ENCODE assay signal across 8 cellular contexts in the genomic region with DNA sequence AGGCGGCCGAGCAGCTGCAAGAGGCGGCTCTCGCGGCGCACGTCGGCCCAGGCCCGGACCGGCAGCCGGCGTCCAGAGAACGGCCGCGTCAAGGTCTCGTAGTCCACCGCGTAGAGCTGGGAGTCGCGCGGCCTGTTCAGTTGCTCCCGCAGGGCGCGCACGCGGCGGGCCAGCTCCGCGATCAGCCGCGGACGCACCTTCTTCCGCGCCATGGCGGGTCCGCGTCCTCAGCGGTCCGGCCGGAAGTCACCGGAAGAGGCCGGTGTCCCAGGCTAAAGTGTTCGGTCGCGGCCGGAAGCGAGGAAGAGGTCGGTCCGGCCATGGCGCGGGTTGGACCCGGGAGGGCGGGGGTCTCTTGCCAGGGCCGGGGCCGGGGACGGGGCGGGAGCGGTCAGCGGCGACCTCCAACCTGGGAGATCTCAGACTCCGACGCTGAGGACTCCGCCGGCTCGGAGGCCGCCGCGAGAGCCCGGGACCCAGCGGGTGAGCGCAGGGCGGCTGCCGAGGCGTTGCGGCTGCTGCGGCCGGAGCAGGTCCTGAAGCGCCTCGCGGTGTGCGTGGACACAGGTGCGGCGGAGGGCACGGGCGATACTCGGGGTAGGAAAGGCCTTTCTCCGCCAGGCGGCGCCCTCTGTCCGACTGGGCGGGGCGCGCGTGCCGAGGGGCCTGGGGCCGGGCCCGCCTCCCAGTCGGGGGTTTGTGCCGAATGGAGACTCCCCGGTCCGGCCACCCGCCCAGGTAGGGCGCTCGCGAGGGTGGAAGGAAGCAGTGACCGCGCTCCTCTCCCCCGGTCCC. TPM values are rescaled to one million over a fixed set of nuclear protein-coding genes. Genes with fewer than 3 reads are reported as not detected.
DNase-seq lines count a peak whose midpoint lies in the region; ATAC-seq and TF ChIP-seq lines count a peak whose summit lies in the region.

A gene (minus strand): TSS at position 227 of the 795 bp plus-strand sequence. CDS start 15 bp downstream, at position 212.

- CTCF ChIA-PET in activated naive CD4-positive, alpha-beta T cell treated with anti-CD3 and anti-CD28 coated beads, Interleukin-2, amount 10 ng/mL, durations not matched to agents 7 days and 5 days (lab: Charles Lee), result interaction anchor here (0.8 to 1.4 kb wide), 3 partner anchors 9 to 178 kb away, joined by 3 to 9 read pairs (median 5); a partner anchor contains a TSS

- H4K20me1 ChIP-seq in MM.1S (ENCODE audit: insufficient read depth, low read length), result no peaks in the 10 kb centered on the region

- H3K36me3 Mint-ChIP-seq in activated naive CD4-positive, alpha-beta T cell treated with anti-CD3 and anti-CD28 coated beads, Interleukin-2, amount 10 ng/mL, durations not matched to agents 7 days and 5 days, result peaks cover 8% of the 10 kb centered on the region

- H3F3A ChIP-seq in MM.1S (ENCODE audit: insufficient read depth, low read length), result peaks cover 13% of the 10 kb centered on the region

- TF ChIP-seq EP300 in suprapubic skin (IDR thresholded peaks at IDR 0.05), result no peak

- H3K9me3 ChIP-seq in MM.1S (replicated peaks; ENCODE audit: insufficient read depth, low read length) (no peaks in the 10 kb centered on the region), suprapubic skin (no peaks in the 10 kb centered on the region)

- H3K9me2 ChIP-seq in MM.1S (replicated peaks; ENCODE audit: insufficient read depth, low read length), result no peaks in the 10 kb centered on the region

- H3K27me3 Mint-ChIP-seq in activated naive CD4-positive, alpha-beta T cell treated with anti-CD3 and anti-CD28 coated beads, Interleukin-2, amount 10 ng/mL, durations not matched to agents 7 days and 5 days, result no peaks in the 10 kb centered on the region

- TF ChIP-seq CTCF in MM.1S (IDR thresholded peaks at IDR 0.05; ENCODE audit: low read length) (peak; percentile 75), omental fat pad (IDR thresholded peaks at IDR 0.05) (peak in 1 of 3 donors; percentile 68), suprapubic skin (IDR thresholded peaks at IDR 0.05) (peak; percentile 62 to 83)

- H3K27me3 ChIP-seq in MM.1S (replicated peaks; ENCODE audit: insufficient read depth, low read length) (no peaks in the 10 kb centered on the region), suprapubic skin (no peaks in the 10 kb centered on the region)

- no peak for TF ChIP-seq POLR2A in suprapubic skin (IDR thresholded peaks at IDR 0.05)

- peaks cover 45% of the 10 kb centered on the region for H3K79me2 ChIP-seq in MM.1S (ENCODE audit: low read length)

- H3K4me3 ChIP-seq in MM.1S (ENCODE audit: low read length) (peak within 1 kb of the TSS; percentile 96), suprapubic skin (peak within 1 kb of the TSS; percentile 92)

- peak within 1 kb of the TSS; percentile 98 for H3K9ac ChIP-seq in MM.1S (ENCODE audit: low read length)

- no peaks in the 10 kb centered on the region for H3K9me3 Mint-ChIP-seq in activated naive CD4-positive, alpha-beta T cell treated with anti-CD3 and anti-CD28 coated beads, Interleukin-2, amount 10 ng/mL, durations not matched to agents 7 days and 5 days

- H3K36me3 ChIP-seq in MM.1S (replicated peaks; ENCODE audit: insufficient read depth, low read length) (no peaks in the 10 kb centered on the region), suprapubic skin (peaks cover 37% of the 10 kb centered on the region)

- ATAC-seq in GM21717 (IDR thresholded peaks at IDR 0.05; ENCODE audit: unreplicated experiment) (peak; percentile 41), omental fat pad (ENCODE audit: low FRiP score) (peak; percentile 74)

- H3K4me3 Mint-ChIP-seq in activated naive CD4-positive, alpha-beta T cell treated with anti-CD3 and anti-CD28 coated beads, Interleukin-2, amount 10 ng/mL, durations not matched to agents 7 days and 5 days, result peak within 1 kb of the TSS; percentile 96

- 2% methylated on average over 37 of the region's 108 CpGs for WGBS in suprapubic skin

- H3K27ac Mint-ChIP-seq in activated naive CD4-positive, alpha-beta T cell treated with anti-CD3 and anti-CD28 coated beads, Interleukin-2, amount 10 ng/mL, durations not matched to agents 7 days and 5 days, result peak within 1 kb of the TSS; percentile 97

- H3K27ac ChIP-seq in MM.1S (ENCODE audit: low read length), result peak within 1 kb of the TSS; percentile 90
- H3K27ac ChIP-seq in suprapubic skin, result peak within 1 kb of the TSS; percentile 94

- DNase-seq in DMS 273 (lab: John Stamatoyannopoulos, UW; ENCODE audit: unreplicated experiment), result peak; percentile 96
- DNase-seq in MM.1S, result peak; percentile 88
- peak; percentile 91 for DNase-seq in SK-N-DZ (ENCODE audit: low spot score)
- peak; percentile 85 for DNase-seq in activated naive CD4-positive, alpha-beta T cell treated with anti-CD3 and anti-CD28 coated beads, Interleukin-2, amount 10 ng/mL, durations not matched to agents 7 days and 5 days
- peak; percentile 74 for DNase-seq in globus pallidus (ENCODE audit: low spot score)
- DNase-seq in omental fat pad (ENCODE audit: low spot score), result peak; percentile 56
- DNase-seq in suprapubic skin (ENCODE audit: low spot score in 2 of 2), result peak; percentile 88 to 93

- H3K4me1 Mint-ChIP-seq in activated naive CD4-positive, alpha-beta T cell treated with anti-CD3 and anti-CD28 coated beads, Interleukin-2, amount 10 ng/mL, durations not matched to agents 7 days and 5 days, result peaks cover 24% of the 10 kb centered on the region

- H2AFZ ChIP-seq in MM.1S (ENCODE audit: low read length), result peak within 1 kb of the TSS; percentile 81

- 0 out of 2 replicates have a peak, but pooled peaks cover 3% of the 10 kb centered on the region for H3K4me1 ChIP-seq in MM.1S (ENCODE audit: low read length)
- peaks cover 47% of the 10 kb centered on the region for H3K4me1 ChIP-seq in suprapubic skin

- peak within 1 kb of the TSS; percentile 94 for H3K4me2 ChIP-seq in MM.1S (ENCODE audit: low read depth, low read length)

RNA-seq across cellular contexts. Expression of the gene that starts here (rescaled TPM):
- 234 and 238 TPM in 2 replicates for polyA plus RNA-seq in SK-N-DZ (2014; cell fraction: cytosol; rRNA removed)
- 196 and 239 TPM in 2 replicates for polyA plus RNA-seq in SK-N-DZ (2014; cell fraction: nucleus; rRNA removed)
- total RNA-seq in omental fat pad (10 to 100 TPM; 56.8 to 84.2 (median 78.6) TPM), suprapubic skin (10 to 100 TPM; 46.8 to 74.3 (median 64.9) TPM)

Comparison
In these comparisons a context has a peak if more than half of its experiments do, and no peak if none do; other contexts are left out.
1. Peak in every context shown above with its lines: DNase-seq, ATAC-seq, H3K4me3 ChIP-seq and H3K27ac ChIP-seq.